1 cellular context compared by ENCODE assay signal in the genomic region with DNA sequence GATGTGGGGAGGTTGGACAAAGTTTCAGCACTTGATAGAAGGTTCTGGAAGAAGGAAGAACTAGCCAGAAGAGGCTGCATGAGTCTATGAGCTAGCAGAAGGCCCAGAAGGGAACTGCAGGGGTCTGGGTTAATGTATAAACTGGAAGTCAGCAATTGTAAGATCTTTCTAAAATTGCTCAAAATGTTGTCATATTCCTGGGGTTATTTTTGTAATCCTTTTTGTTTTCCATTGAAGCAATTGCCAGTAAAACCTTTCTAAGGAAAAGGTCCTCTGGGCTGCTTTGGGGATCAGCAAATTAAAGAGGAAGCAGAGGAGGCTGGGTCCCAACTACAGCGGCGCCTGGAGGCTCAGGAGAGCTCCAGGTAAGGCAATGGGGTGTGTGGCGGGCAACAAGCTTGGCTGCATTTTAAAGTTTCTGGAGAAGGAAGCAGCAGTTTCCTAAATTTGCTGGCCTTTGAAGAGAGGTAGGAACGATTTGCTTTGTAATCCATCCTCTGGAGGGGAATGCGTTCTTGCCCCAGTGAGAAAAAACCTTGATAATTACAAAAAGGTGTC.
TF ChIP-seq lines count a peak whose summit lies in the region.

No MANE protein-coding gene starts in this region.

TF ChIP-seq in HCT116, 20 proteins besides CTCF, POLR2A, EP300 and RAD21 (continued from another document):
- TF ChIP-seq TCF7L2 (IDR thresholded peaks at IDR 0.05; ENCODE audit: borderline replicate concordance, extremely low read depth, insufficient read depth, insufficient read length) (no peak), CBX3 (IDR thresholded peaks at IDR 0.05; ENCODE audit: low read depth) (no peak), FOSL1 (IDR thresholded peaks at IDR 0.05; ENCODE audit: low read depth) (no peak), ATF3 (IDR thresholded peaks at IDR 0.05) (no peak), ZNF274 (IDR thresholded peaks at IDR 0.05; ENCODE audit: low read depth, low read length) (no peak), ELF1 (IDR thresholded peaks at IDR 0.05; ENCODE audit: borderline replicate concordance, low read depth) (no peak), JUND (IDR thresholded peaks at IDR 0.05) (no peak)
- TF ChIP-seq, protein P1, sequence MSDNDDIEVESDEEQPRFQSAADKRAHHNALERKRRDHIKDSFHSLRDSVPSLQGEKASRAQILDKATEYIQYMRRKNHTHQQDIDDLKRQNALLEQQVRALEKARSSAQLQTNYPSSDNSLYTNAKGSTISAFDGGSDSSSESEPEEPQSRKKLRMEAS (IDR thresholded peaks at IDR 0.05): no peak
- TF ChIP-seq, protein P2, sequence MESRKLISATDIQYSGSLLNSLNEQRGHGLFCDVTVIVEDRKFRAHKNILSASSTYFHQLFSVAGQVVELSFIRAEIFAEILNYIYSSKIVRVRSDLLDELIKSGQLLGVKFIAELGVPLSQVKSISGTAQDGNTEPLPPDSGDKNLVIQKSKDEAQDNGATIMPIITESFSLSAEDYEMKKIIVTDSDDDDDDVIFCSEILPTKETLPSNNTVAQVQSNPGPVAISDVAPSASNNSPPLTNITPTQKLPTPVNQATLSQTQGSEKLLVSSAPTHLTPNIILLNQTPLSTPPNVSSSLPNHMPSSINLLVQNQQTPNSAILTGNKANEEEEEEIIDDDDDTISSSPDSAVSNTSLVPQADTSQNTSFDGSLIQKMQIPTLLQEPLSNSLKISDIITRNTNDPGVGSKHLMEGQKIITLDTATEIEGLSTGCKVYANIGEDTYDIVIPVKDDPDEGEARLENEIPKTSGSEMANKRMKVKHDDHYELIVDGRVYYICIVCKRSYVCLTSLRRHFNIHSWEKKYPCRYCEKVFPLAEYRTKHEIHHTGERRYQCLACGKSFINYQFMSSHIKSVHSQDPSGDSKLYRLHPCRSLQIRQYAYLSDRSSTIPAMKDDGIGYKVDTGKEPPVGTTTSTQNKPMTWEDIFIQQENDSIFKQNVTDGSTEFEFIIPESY (IDR thresholded peaks at IDR 0.05; ENCODE audit: extremely low read depth, insufficient replicate concordance, low read length): no peak
